Comparison of ENCODE assay signal across 20 cellular contexts in genomic region chr22:49099496-49100124, GRCh38.
DNase-seq lines count a peak whose midpoint lies in the region; ATAC-seq and TF ChIP-seq lines count a peak whose summit lies in the region.
"Had no signal": no experiment of that assay in that cellular context is flagged by ENCODE, and none has a peak within 500 bp of the region (broad histone marks: within the 10 kb centered on the region; RNA-seq: fewer than 3 reads in every experiment).

No MANE protein-coding gene starts in this region.

- H3K27ac Mint-ChIP-seq in chondrocyte (ENCODE audit: unreplicated experiment): peak overlapping the region; percentile 27
- no peak overlapping the region for H3K27ac Mint-ChIP-seq in activated CD8-positive, alpha-beta T cell treated with anti-CD3 and anti-CD28 coated beads, Interleukin-2, amount 10 ng/mL, durations not matched to agents 7 days and 5 days
- H3K27ac Mint-ChIP-seq: activated CD8-positive, alpha-beta memory T cell treated with anti-CD3 and anti-CD28 coated beads, Interleukin-2, amount 10 ng/mL, durations not matched to agents 7 days and 5 days; memory B cell; nephron progenitor cell; T-helper 2 cell treated with Interferon-gamma antibody and Interleukin-4, amounts not matched to agents 5 μg/mL and 100 μg/mL, for 36 hours had no signal

- H3K9me3 Mint-ChIP-seq in chondrocyte (ENCODE audit: low read depth): no peaks in the 10 kb centered on the region
- no peaks in the 10 kb centered on the region for H3K9me3 Mint-ChIP-seq in activated CD8-positive, alpha-beta T cell treated with anti-CD3 and anti-CD28 coated beads, Interleukin-2, amount 10 ng/mL, durations not matched to agents 7 days and 5 days (ENCODE audit: insufficient read depth)
- H3K9me3 Mint-ChIP-seq: nephron progenitor cell; T-helper 2 cell treated with Interferon-gamma antibody and Interleukin-4, amounts not matched to agents 5 μg/mL and 100 μg/mL, for 36 hours had no signal

- intact Hi-C loops in sciatic nerve (cut with DNase I): no loop called here

- H3K36me3 Mint-ChIP-seq in chondrocyte (ENCODE audit: low read depth): no peaks in the 10 kb centered on the region
- H3K36me3 Mint-ChIP-seq in activated CD8-positive, alpha-beta T cell treated with anti-CD3 and anti-CD28 coated beads, Interleukin-2, amount 10 ng/mL, durations not matched to agents 7 days and 5 days (ENCODE audit: low read depth): no peaks in the 10 kb centered on the region
- H3K36me3 Mint-ChIP-seq: activated CD8-positive, alpha-beta memory T cell treated with anti-CD3 and anti-CD28 coated beads, Interleukin-2, amount 10 ng/mL, durations not matched to agents 7 days and 5 days; memory B cell had no signal

- CTCF ChIA-PET in activated CD8-positive, alpha-beta T cell treated with anti-CD3 and anti-CD28 coated beads, Interleukin-2, amount 10 ng/mL, durations not matched to agents 7 days and 5 days (lab: Charles Lee): no interaction called here

- no peak for TF ChIP-seq CTCF in chondrocyte (IDR thresholded peaks at IDR 0.05)

- H3K4me3 Mint-ChIP-seq in chondrocyte (ENCODE audit: unreplicated experiment): no peak overlapping the region
- H3K4me3 Mint-ChIP-seq in activated CD8-positive, alpha-beta T cell treated with anti-CD3 and anti-CD28 coated beads, Interleukin-2, amount 10 ng/mL, durations not matched to agents 7 days and 5 days: no peak overlapping the region
- H3K4me3 Mint-ChIP-seq: activated CD8-positive, alpha-beta memory T cell treated with anti-CD3 and anti-CD28 coated beads, Interleukin-2, amount 10 ng/mL, durations not matched to agents 7 days and 5 days; memory B cell; nephron progenitor cell; T-helper 2 cell treated with Interferon-gamma antibody and Interleukin-4, amounts not matched to agents 5 μg/mL and 100 μg/mL, for 36 hours had no signal

- no peaks in the 10 kb centered on the region for H3K36me3 ChIP-seq in MG63
- H3K36me3 ChIP-seq: HAP-1 had no signal

- DNase-seq in COLO668 (lab: John Stamatoyannopoulos, UW; ENCODE audit: unreplicated experiment): peak; percentile 76
- DNase-seq in MG63: peak; percentile 85
- DNase-seq in chondrocyte (ENCODE audit: low spot score): peak; percentile 92
- DNase-seq in sciatic nerve (ENCODE audit: low spot score): no peak
- no peak for DNase-seq in activated CD8-positive, alpha-beta T cell treated with anti-CD3 and anti-CD28 coated beads, Interleukin-2, amount 10 ng/mL, durations not matched to agents 7 days and 5 days
- DNase-seq in cerebellar nuclear complex (lab: John Stamatoyannopoulos, UW): no peak
- no peak for DNase-seq in NCI-H1105 (lab: John Stamatoyannopoulos, UW)
- DNase-seq: activated CD8-positive, alpha-beta memory T cell treated with anti-CD3 and anti-CD28 coated beads, Interleukin-2, amount 10 ng/mL, durations not matched to agents 7 days and 5 days; activated gamma-delta T cell; cortex of kidney; DMS53; erythroblast; MM.1S; nephron progenitor cell; SIG-M5 had no signal

- peaks cover 10% of the 10 kb centered on the region for H3K27me3 Mint-ChIP-seq in chondrocyte (ENCODE audit: low read depth)
- H3K27me3 Mint-ChIP-seq in activated CD8-positive, alpha-beta T cell treated with anti-CD3 and anti-CD28 coated beads, Interleukin-2, amount 10 ng/mL, durations not matched to agents 7 days and 5 days (ENCODE audit: low read depth): no peaks in the 10 kb centered on the region
- H3K27me3 Mint-ChIP-seq: activated CD8-positive, alpha-beta memory T cell treated with anti-CD3 and anti-CD28 coated beads, Interleukin-2, amount 10 ng/mL, durations not matched to agents 7 days and 5 days had no signal

- ATAC-seq in sciatic nerve (peak; percentile 17), GM18873 (IDR thresholded peaks at IDR 0.05; ENCODE audit: low FRiP score, unreplicated experiment) (no peak)
- no peak for ATAC-seq in activated CD8-positive, alpha-beta T cell treated with anti-CD3 and anti-CD28 coated beads, Interleukin-2, amount 10 ng/mL, durations not matched to agents 7 days and 5 days
- ATAC-seq: activated CD4-positive, CD25-positive, alpha-beta regulatory T cell treated with anti-CD3 and anti-CD28 coated beads, Interleukin-2, amount 50 U/mL, for 24 hours; activated CD8-positive, alpha-beta memory T cell treated with anti-CD3 and anti-CD28 coated beads, Interleukin-2, amount 10 ng/mL, durations not matched to agents 7 days and 5 days had no signal

- no peaks in the 10 kb centered on the region for H3K9me3 ChIP-seq in MG63
- H3K9me3 ChIP-seq: HAP-1 had no signal

- no peaks in the 10 kb centered on the region for H3K27me3 ChIP-seq in MG63

- POLR2A ChIA-PET in activated CD8-positive, alpha-beta T cell treated with anti-CD3 and anti-CD28 coated beads, Interleukin-2, amount 10 ng/mL, durations not matched to agents 7 days and 5 days (lab: Charles Lee): no interaction called here

- H3K4me1 Mint-ChIP-seq in chondrocyte (ENCODE audit: low read depth): peaks cover 6% of the 10 kb centered on the region
- H3K4me1 Mint-ChIP-seq in activated CD8-positive, alpha-beta T cell treated with anti-CD3 and anti-CD28 coated beads, Interleukin-2, amount 10 ng/mL, durations not matched to agents 7 days and 5 days (ENCODE audit: low read depth): no peaks in the 10 kb centered on the region
- H3K4me1 Mint-ChIP-seq: activated CD8-positive, alpha-beta memory T cell treated with anti-CD3 and anti-CD28 coated beads, Interleukin-2, amount 10 ng/mL, durations not matched to agents 7 days and 5 days; memory B cell had no signal

- no peak overlapping the region for H3K4me3 ChIP-seq in MG63
- H3K4me3 ChIP-seq: HAP-1 had no signal

Comparison
In these comparisons a context has a peak if more than half of its experiments do, and no peak if none do; other contexts are left out.
1. DNase-seq: peak in COLO668 (single experiment), MG63 (single experiment) and chondrocyte (single experiment); none in sciatic nerve (single experiment), activated CD8-positive, alpha-beta T cell treated with anti-CD3 and anti-CD28 coated beads, Interleukin-2, amount 10 ng/mL, durations not matched to agents 7 days and 5 days (single experiment), cerebellar nuclear complex (0 of 2) and NCI-H1105 (single experiment).